ENCODE assay signal across 9 cellular contexts in genomic region chr17:76872221-76872873, GRCh38. TPM values are rescaled to one million over a fixed set of nuclear protein-coding genes. Genes with fewer than 3 reads are reported as not detected.
DNase-seq lines count a peak whose midpoint lies in the region; ATAC-seq and TF ChIP-seq lines count a peak whose summit lies in the region.
"Had no signal": no experiment of that assay in that cellular context is flagged by ENCODE, and none has a peak within 500 bp of the region (broad histone marks: within the 10 kb centered on the region; RNA-seq: fewer than 3 reads in every experiment).

No MANE protein-coding gene starts in this region.

- H3K27ac ChIP-seq in foreskin keratinocyte, result no peak overlapping the region

- TF ChIP-seq CTCF in foreskin keratinocyte (conservative IDR thresholded peaks at IDR 0.05) (no peak), omental fat pad (IDR thresholded peaks at IDR 0.05) (no peak)

- peak; percentile 85 for ATAC-seq in SK-N-SH treated with all-trans-retinoic acid at 6 μM for 48 hours
- peak; percentile 86 for ATAC-seq in foreskin keratinocyte
- ATAC-seq in left ventricle myocardium superior, result no peak
- no peak for ATAC-seq in HG03565 (IDR thresholded peaks at IDR 0.05; ENCODE audit: unreplicated experiment)
- no peak for ATAC-seq in omental fat pad (ENCODE audit: low FRiP score)

- peaks cover 16% of the 10 kb centered on the region for H3K4me1 ChIP-seq in foreskin keratinocyte

- intact Hi-C loops in left ventricle myocardium superior (cut with micrococcal nuclease), result no loop called here

- DNase-seq in ACHN (peak; percentile 99), H4 (ENCODE audit: low spot score) (peak; percentile 99), foreskin keratinocyte (peak; percentile 86 to 95), left ventricle myocardium superior (no peak), NCI-H187 (lab: John Stamatoyannopoulos, UW) (no peak), omental fat pad (ENCODE audit: low spot score) (no peak)
- DNase-seq: GF-D8 had no signal

- in situ Hi-C loops in ACHN (cut with HindIII; ENCODE audit: low pct_ligation_motif_present, low pct_unique_long_range_greater_than_20kb, low sequenced_read_pairs), result no loop called here

- H3K27me3 ChIP-seq in foreskin keratinocyte, result peaks cover 38% of the 10 kb centered on the region

TF ChIP-seq in SK-N-SH treated with all-trans-retinoic acid at 6 μM for 48 hours, 23 proteins besides CTCF, POLR2A, EP300 and RAD21:
- TF ChIP-seq ZNF70 (CRISPR knock-in tag; IDR thresholded peaks at IDR 0.05) (no peak), PATZ1 (CRISPR knock-in tag; IDR thresholded peaks at IDR 0.05; ENCODE audit: borderline replicate concordance) (peak; percentile 99; the same call in 1 of the 2 replicates), ESRRG (CRISPR knock-in tag; IDR thresholded peaks at IDR 0.05) (no peak), RARB (CRISPR knock-in tag; IDR thresholded peaks at IDR 0.05) (no peak), ARNTL (CRISPR knock-in tag; IDR thresholded peaks at IDR 0.05; ENCODE audit: borderline replicate concordance, low read depth) (no peak)

RNA-seq across cellular contexts. Expression of gene MGAT5B, which starts 4.1 kb away (rescaled TPM):
- total RNA-seq in H4 (2014; rRNA removed; shearing (Covaris generic)), result 5.3 and 6.8 TPM in 2 replicates
- total RNA-seq in foreskin keratinocyte (0.49 and 0.65 TPM in 2 replicates), left ventricle myocardium superior (not detected), omental fat pad (under 1 TPM in 2 of 4 donors, not detected in 2; 0.12 to 0.63 TPM)
- 0.29 and 0.59 TPM in 2 replicates for polyA plus RNA-seq in foreskin keratinocyte

Comparison
In these comparisons a context has a peak if more than half of its experiments do, and no peak if none do; other contexts are left out.
1. DNase-seq: peak in ACHN (single experiment), H4 (single experiment) and foreskin keratinocyte (2 of 2); none in left ventricle myocardium superior (single experiment), NCI-H187 (0 of 2) and omental fat pad (single experiment).
2. ATAC-seq: peak in SK-N-SH treated with all-trans-retinoic acid at 6 μM for 48 hours (single experiment) and foreskin keratinocyte (single experiment); none in left ventricle myocardium superior (single experiment), HG03565 (single experiment) and omental fat pad (single experiment).